8 cellular contexts compared by ENCODE assay signal in the genomic region with DNA sequence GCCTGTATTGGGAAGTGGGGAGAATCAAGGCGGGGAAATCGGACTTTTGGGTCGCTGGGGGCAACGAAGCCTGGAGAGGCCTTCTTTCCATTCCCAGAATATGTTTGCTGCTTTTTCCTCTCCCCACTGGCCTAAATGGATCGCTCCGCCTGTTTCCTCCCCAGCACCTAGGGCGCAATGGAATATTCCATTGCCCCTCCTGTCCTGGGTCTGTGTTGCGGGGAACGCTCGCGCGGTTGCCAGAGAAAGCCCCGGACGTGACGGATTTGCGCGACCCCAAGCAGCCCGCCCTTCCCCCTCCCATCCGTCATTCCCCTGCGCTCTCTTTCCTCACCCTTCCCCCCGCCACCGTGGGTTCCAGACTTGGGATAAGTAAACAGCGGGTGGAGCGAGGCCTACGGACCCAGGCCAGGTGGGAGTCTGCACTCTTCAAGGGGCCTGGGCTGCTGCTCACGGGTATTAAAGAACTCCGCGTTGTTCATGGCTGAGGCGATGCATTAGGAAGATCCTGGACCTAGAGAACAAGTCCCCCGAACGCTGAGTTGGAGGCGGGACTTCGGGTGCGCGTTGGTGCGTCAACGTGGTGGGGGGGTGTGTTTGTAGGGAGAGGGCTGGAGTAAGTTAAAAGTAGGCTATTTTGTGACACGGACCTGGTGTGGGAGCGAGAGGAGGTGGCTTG. TPM values are rescaled to one million over a fixed set of nuclear protein-coding genes. Genes with fewer than 3 reads are reported as not detected.
DNase-seq lines count a peak whose midpoint lies in the region; ATAC-seq and TF ChIP-seq lines count a peak whose summit lies in the region.

A gene with protein sequence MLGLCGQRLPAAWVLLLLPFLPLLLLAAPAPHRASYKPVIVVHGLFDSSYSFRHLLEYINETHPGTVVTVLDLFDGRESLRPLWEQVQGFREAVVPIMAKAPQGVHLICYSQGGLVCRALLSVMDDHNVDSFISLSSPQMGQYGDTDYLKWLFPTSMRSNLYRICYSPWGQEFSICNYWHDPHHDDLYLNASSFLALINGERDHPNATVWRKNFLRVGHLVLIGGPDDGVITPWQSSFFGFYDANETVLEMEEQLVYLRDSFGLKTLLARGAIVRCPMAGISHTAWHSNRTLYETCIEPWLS (plus strand): TSS at position 307 of the 679 bp plus-strand sequence. CDS start 454 bp downstream, outside the sequence.

- H3K36me3 ChIP-seq in Karpas-422 (ENCODE audit: insufficient read depth, low read length) (peaks cover 9% of the 10 kb centered on the region; the same call in 1 of the 2 replicates), RWPE2 (ENCODE audit: low read depth) (peaks cover 37% of the 10 kb centered on the region), fibroblast of lung (ENCODE audit: control insufficient read depth, insufficient read depth, low read length) (peaks cover 5% of the 10 kb centered on the region)
- peaks cover 0 to 15% (median 0%) of the 10 kb centered on the region in 3 experiments for H3K36me3 ChIP-seq in naive thymus-derived CD4-positive, alpha-beta T cell (ENCODE audit: control insufficient read depth in 2 of 3, insufficient read depth in 3 of 3, low read length in 3 of 3)

- H2AFZ ChIP-seq in Karpas-422 (ENCODE audit: low read length): peak within 1 kb of the TSS; percentile 83; the same call in 1 of the 2 replicates
- peak within 1 kb of the TSS; percentile 94 for H2AFZ ChIP-seq in fibroblast of lung (ENCODE audit: low read length)

- H3K9ac ChIP-seq in Karpas-422 (ENCODE audit: low read length) (peak within 1 kb of the TSS; percentile 80), fibroblast of lung (ENCODE audit: insufficient read depth, low read length) (peak within 1 kb of the TSS; percentile 86)

- H3K9me2 ChIP-seq in Karpas-422 (replicated peaks; ENCODE audit: insufficient read depth, low read length): no peaks in the 10 kb centered on the region

- ATAC-seq in RWPE2 (ENCODE audit: low read depth): peak; percentile 65
- ATAC-seq in naive thymus-derived CD4-positive, alpha-beta T cell: peak; percentile 82
- ATAC-seq in stimulated activated effector memory CD8-positive, alpha-beta T cell treated with anti-CD3 and anti-CD28 coated beads, Interleukin-12 subunit alpha, Interleukin-12 subunit beta, amount 100 ng/mL, for 72 hours: peak; percentile 78
- ATAC-seq in GM21367 (IDR thresholded peaks at IDR 0.05; ENCODE audit: unreplicated experiment): no peak

- POLR2A ChIA-PET in GM10248 (lab: Yijun Ruan, JAX): interaction anchor here (0.6 kb wide), 1 partner anchor 22 kb away, joined by 3 read pairs; the partner anchor contains the start of gene AGPAT1
- POLR2A ChIA-PET in naive thymus-derived CD4-positive, alpha-beta T cell (lab: Charles Lee): interaction anchor here (0.6 to 1.3 kb wide), 6 partner anchors 22 to 690 kb away, joined by 3 to 9 read pairs (median 3); partner anchors contain the start of genes ATF6B, GPSM3 and PSMB8

- H4K20me1 ChIP-seq in Karpas-422 (ENCODE audit: insufficient read depth, low read depth, low read length): no peaks in the 10 kb centered on the region
- no peaks in the 10 kb centered on the region for H4K20me1 ChIP-seq in fibroblast of lung (ENCODE audit: control insufficient read depth, extremely low read depth, insufficient read depth, low read length)

- H3K36me3 Mint-ChIP-seq in activated T-helper 2 cell treated with anti-CD3 and anti-CD28 coated beads, Interferon-gamma antibody, Interleukin-2, Interleukin-4, amounts not matched to agents 10 μg/mL and 5 μg/mL and 100 μg/mL, durations not matched to agents 14 hours and 24 hours and 36 hours (ENCODE audit: low read depth): peaks cover 15% of the 10 kb centered on the region
- peaks cover 1 to 17% (median 9%) of the 10 kb centered on the region in 5 donors for H3K36me3 Mint-ChIP-seq in naive thymus-derived CD4-positive, alpha-beta T cell
- H3K36me3 Mint-ChIP-seq in stimulated activated effector memory CD8-positive, alpha-beta T cell treated with anti-CD3 and anti-CD28 coated beads, Interleukin-12 subunit alpha, Interleukin-12 subunit beta, amount 100 ng/mL, for 72 hours: peaks cover 31% of the 10 kb centered on the region

- H3K4me1 Mint-ChIP-seq in activated T-helper 2 cell treated with anti-CD3 and anti-CD28 coated beads, Interferon-gamma antibody, Interleukin-2, Interleukin-4, amounts not matched to agents 10 μg/mL and 5 μg/mL and 100 μg/mL, durations not matched to agents 14 hours and 24 hours and 36 hours (ENCODE audit: low read depth): peaks cover 17% of the 10 kb centered on the region
- peaks cover 41 to 73% (median 64%) of the 10 kb centered on the region in 7 donors for H3K4me1 Mint-ChIP-seq in naive thymus-derived CD4-positive, alpha-beta T cell
- H3K4me1 Mint-ChIP-seq in stimulated activated effector memory CD8-positive, alpha-beta T cell treated with anti-CD3 and anti-CD28 coated beads, Interleukin-12 subunit alpha, Interleukin-12 subunit beta, amount 100 ng/mL, for 72 hours: peaks cover 56% of the 10 kb centered on the region

- peaks cover 30% of the 10 kb centered on the region for H3K27me3 Mint-ChIP-seq in activated T-helper 2 cell treated with anti-CD3 and anti-CD28 coated beads, Interferon-gamma antibody, Interleukin-2, Interleukin-4, amounts not matched to agents 10 μg/mL and 5 μg/mL and 100 μg/mL, durations not matched to agents 14 hours and 24 hours and 36 hours (ENCODE audit: low read depth)
- H3K27me3 Mint-ChIP-seq in naive thymus-derived CD4-positive, alpha-beta T cell: peaks cover 0 to 32% (median 12%) of the 10 kb centered on the region in 5 donors

- H3K4me2 ChIP-seq in Karpas-422 (ENCODE audit: low read depth, low read length, poor library complexity, severe bottlenecking) (peak within 1 kb of the TSS; percentile 80), fibroblast of lung (ENCODE audit: extremely low read depth, insufficient read depth, low read length) (peak within 1 kb of the TSS; percentile 99)

- TF ChIP-seq CTCF in GM10248 (IDR thresholded peaks at IDR 0.05; ENCODE audit: control extremely low read depth, extremely low read depth, low read depth, missing control alignments) (no peak), RWPE2 (IDR thresholded peaks at IDR 0.05; ENCODE audit: poor library complexity, severe bottlenecking) (no peak), fibroblast of lung (conservative IDR thresholded peaks at IDR 0.05 in 1 of 2, IDR thresholded peaks at IDR 0.05 in 1 of 2; ENCODE audit: low read depth in 1 of 2, low read length in 2 of 2) (no peak)

- CTCF ChIA-PET in GM10248 (lab: Yijun Ruan, JAX): interaction anchor here (0.8 to 1.3 kb wide), 5 partner anchors 11 to 106 kb away, joined by 3 to 5 read pairs (median 4); partner anchors contain the start of gene EGFL8
- CTCF ChIA-PET in naive thymus-derived CD4-positive, alpha-beta T cell (lab: Charles Lee): interaction anchor here (0.7 to 1.3 kb wide), 6 partner anchors 10 to 674 kb away, joined by 3 to 15 read pairs (median 5); partner anchors contain the start of gene EGFL8

- H3K27me3 ChIP-seq in Karpas-422 (ENCODE audit: low read length) (no peaks in the 10 kb centered on the region), RWPE2 (ENCODE audit: insufficient read depth, poor library complexity, severe bottlenecking) (no peaks in the 10 kb centered on the region), fibroblast of lung (ENCODE audit: control insufficient read depth, insufficient read depth, low read length) (no peaks in the 10 kb centered on the region)
- H3K27me3 ChIP-seq in naive thymus-derived CD4-positive, alpha-beta T cell (ENCODE audit: control insufficient read depth in 2 of 2, insufficient read depth in 2 of 2, low read length in 2 of 2): no peaks in the 10 kb centered on the region

- peak within 1 kb of the TSS; percentile 74 for H3K4me3 ChIP-seq in Karpas-422 (ENCODE audit: low read length)
- peak within 1 kb of the TSS; percentile 65 for H3K4me3 ChIP-seq in RWPE2 (ENCODE audit: severe bottlenecking)
- peak within 1 kb of the TSS; percentile 91 to 96 (median 94) for H3K4me3 ChIP-seq in fibroblast of lung (replicated peaks in 1 of 4; ENCODE audit: control extremely low read depth in 1 of 4, insufficient read depth in 1 of 4, low read depth in 3 of 4, low read length in 4 of 4)
- peak within 1 kb of the TSS; percentile 68 for H3K4me3 ChIP-seq in naive thymus-derived CD4-positive, alpha-beta T cell (ENCODE audit: low read length)

- H3K27ac ChIP-seq in Karpas-422 (ENCODE audit: low read length): no peak within 1 kb of the TSS; the same call in 1 of the 2 replicates
- peak within 1 kb of the TSS; percentile 89 for H3K27ac ChIP-seq in RWPE2 (ENCODE audit: poor library complexity, severe bottlenecking)
- H3K27ac ChIP-seq in fibroblast of lung (ENCODE audit: insufficient read depth, low read length): peak within 1 kb of the TSS; percentile 95
- H3K27ac ChIP-seq in naive thymus-derived CD4-positive, alpha-beta T cell (ENCODE audit: low read depth, low read length): peak within 1 kb of the TSS; percentile 82

- intact Hi-C loops in activated T-helper 2 cell treated with anti-CD3 and anti-CD28 coated beads, Interferon-gamma antibody, Interleukin-2, Interleukin-4, amounts not matched to agents 10 μg/mL and 5 μg/mL and 100 μg/mL, durations not matched to agents 14 hours and 24 hours and 36 hours (cut with micrococcal nuclease): loop anchor here (1.0 to 5.0 kb wide), 4 partner anchors 22 to 67 kb away; partner anchors contain the start of genes AGPAT1 and FKBPL
- intact Hi-C loops in naive thymus-derived CD4-positive, alpha-beta T cell (cut with micrococcal nuclease): loop anchor here (1.0 to 2.0 kb wide), 7 partner anchors 22 to 67 kb away; partner anchors contain the start of genes AGPAT1 (in 2 of the 2), FKBPL (in 2 of the 2) and PBX2 (in 1 of the 2)

- no peaks in the 10 kb centered on the region for H3K9me3 ChIP-seq in Karpas-422 (ENCODE audit: low read length)
- H3K9me3 ChIP-seq in RWPE2 (ENCODE audit: severe bottlenecking): no peaks in the 10 kb centered on the region
- no peaks in the 10 kb centered on the region for H3K9me3 ChIP-seq in fibroblast of lung (ENCODE audit: control insufficient read depth, insufficient read depth, low read depth, low read length)
- H3K9me3 ChIP-seq in naive thymus-derived CD4-positive, alpha-beta T cell (ENCODE audit: control insufficient read depth in 2 of 3, low read length in 3 of 3): no peaks in the 10 kb centered on the region

- DNase-seq in GM10248 (ENCODE audit: extremely low spot score): peak; percentile 70
- DNase-seq in Karpas-422: peak; percentile 92
- DNase-seq in RWPE2 (ENCODE audit: low spot score): peak; percentile 92
- DNase-seq in activated T-helper 2 cell treated with anti-CD3 and anti-CD28 coated beads, Interferon-gamma antibody, Interleukin-2, Interleukin-4, amounts not matched to agents 10 μg/mL and 5 μg/mL and 100 μg/mL, durations not matched to agents 14 hours and 24 hours and 36 hours (ENCODE audit: low spot score): peak; percentile 55
- DNase-seq in fibroblast of lung (ENCODE audit: low read depth in 2 of 2): peak; percentile 92 to 95
- DNase-seq in naive thymus-derived CD4-positive, alpha-beta T cell: peak; percentile 34 to 85 (median 72)
- DNase-seq in stimulated activated effector memory CD8-positive, alpha-beta T cell treated with anti-CD3 and anti-CD28 coated beads, Interleukin-12 subunit alpha, Interleukin-12 subunit beta, amount 100 ng/mL, for 72 hours (ENCODE audit: low spot score in 2 of 2): peak; percentile 55 to 90

- H3K4me1 ChIP-seq in Karpas-422 (ENCODE audit: low read length) (peaks cover 29% of the 10 kb centered on the region), RWPE2 (ENCODE audit: insufficient read depth, poor library complexity, severe bottlenecking) (peaks cover 6% of the 10 kb centered on the region), fibroblast of lung (ENCODE audit: control insufficient read depth, extremely low read depth, insufficient read depth, low read length) (peaks cover 18% of the 10 kb centered on the region)
- H3K4me1 ChIP-seq in naive thymus-derived CD4-positive, alpha-beta T cell (ENCODE audit: control insufficient read depth in 2 of 2, insufficient read depth in 2 of 2, low read length in 2 of 2): peaks cover 10 to 35% of the 10 kb centered on the region in 2 donors

- peak within 1 kb of the TSS; percentile 82 for H3K27ac Mint-ChIP-seq in activated T-helper 2 cell treated with anti-CD3 and anti-CD28 coated beads, Interferon-gamma antibody, Interleukin-2, Interleukin-4, amounts not matched to agents 10 μg/mL and 5 μg/mL and 100 μg/mL, durations not matched to agents 14 hours and 24 hours and 36 hours
- H3K27ac Mint-ChIP-seq in naive thymus-derived CD4-positive, alpha-beta T cell: peak within 1 kb of the TSS; percentile 87 to 98 (median 92)
- H3K27ac Mint-ChIP-seq in stimulated activated effector memory CD8-positive, alpha-beta T cell treated with anti-CD3 and anti-CD28 coated beads, Interleukin-12 subunit alpha, Interleukin-12 subunit beta, amount 100 ng/mL, for 72 hours: peak within 1 kb of the TSS; percentile 92

- H3K79me2 ChIP-seq in Karpas-422 (ENCODE audit: low read length): peaks cover 10% of the 10 kb centered on the region; the same call in 1 of the 2 replicates
- peaks cover 15% of the 10 kb centered on the region for H3K79me2 ChIP-seq in fibroblast of lung (ENCODE audit: control insufficient read depth, insufficient read depth, low read length)

- H3K9me3 Mint-ChIP-seq in activated T-helper 2 cell treated with anti-CD3 and anti-CD28 coated beads, Interferon-gamma antibody, Interleukin-2, Interleukin-4, amounts not matched to agents 10 μg/mL and 5 μg/mL and 100 μg/mL, durations not matched to agents 14 hours and 24 hours and 36 hours: no peaks in the 10 kb centered on the region
- H3K9me3 Mint-ChIP-seq in naive thymus-derived CD4-positive, alpha-beta T cell: peaks cover 0 to 2% (median 0%) of the 10 kb centered on the region in 11 donors
- H3K9me3 Mint-ChIP-seq in stimulated activated effector memory CD8-positive, alpha-beta T cell treated with anti-CD3 and anti-CD28 coated beads, Interleukin-12 subunit alpha, Interleukin-12 subunit beta, amount 100 ng/mL, for 72 hours: no peaks in the 10 kb centered on the region

- peak within 1 kb of the TSS; percentile 91 for H3K4me3 Mint-ChIP-seq in activated T-helper 2 cell treated with anti-CD3 and anti-CD28 coated beads, Interferon-gamma antibody, Interleukin-2, Interleukin-4, amounts not matched to agents 10 μg/mL and 5 μg/mL and 100 μg/mL, durations not matched to agents 14 hours and 24 hours and 36 hours (ENCODE audit: low read depth)
- peak within 1 kb of the TSS; percentile 87 to 100 (median 98) for H3K4me3 Mint-ChIP-seq in naive thymus-derived CD4-positive, alpha-beta T cell
- H3K4me3 Mint-ChIP-seq in stimulated activated effector memory CD8-positive, alpha-beta T cell treated with anti-CD3 and anti-CD28 coated beads, Interleukin-12 subunit alpha, Interleukin-12 subunit beta, amount 100 ng/mL, for 72 hours: peak within 1 kb of the TSS; percentile 99

RNA-seq across cellular contexts. Expression of the gene that starts here (rescaled TPM):
- total RNA-seq in Karpas-422 (2014; rRNA removed; shearing (Covaris generic); ENCODE audit: low replicate concordance): 14.4 and 27.9 TPM in 2 replicates
- total RNA-seq in activated T-helper 2 cell treated with anti-CD3 and anti-CD28 coated beads, Interferon-gamma antibody, Interleukin-2, Interleukin-4, amounts not matched to agents 10 μg/mL and 5 μg/mL and 100 μg/mL, durations not matched to agents 14 hours and 24 hours and 36 hours: 11.5 and 12.7 TPM in 2 replicates
- 15.9 and 37.3 TPM in 2 replicates for total RNA-seq in fibroblast of lung
- 13.7 and 21.6 TPM in 2 replicates for polyA plus RNA-seq in fibroblast of lung
- 10.6 and 11.5 TPM in 2 replicates for polyA plus RNA-seq in fibroblast of lung (2012)
- 9.9 and 16.8 TPM in 2 replicates for polyA minus RNA-seq in fibroblast of lung (ENCODE audit: low replicate concordance)
- 10 to 100 TPM; 11.8 to 21.9 (median 15.8) TPM for total RNA-seq in naive thymus-derived CD4-positive, alpha-beta T cell
- 10 to 100 TPM; 14.3 to 15.7 TPM for polyA plus RNA-seq in naive thymus-derived CD4-positive, alpha-beta T cell
